ENCODE assay signal across 1 cellular context in the genomic region with DNA sequence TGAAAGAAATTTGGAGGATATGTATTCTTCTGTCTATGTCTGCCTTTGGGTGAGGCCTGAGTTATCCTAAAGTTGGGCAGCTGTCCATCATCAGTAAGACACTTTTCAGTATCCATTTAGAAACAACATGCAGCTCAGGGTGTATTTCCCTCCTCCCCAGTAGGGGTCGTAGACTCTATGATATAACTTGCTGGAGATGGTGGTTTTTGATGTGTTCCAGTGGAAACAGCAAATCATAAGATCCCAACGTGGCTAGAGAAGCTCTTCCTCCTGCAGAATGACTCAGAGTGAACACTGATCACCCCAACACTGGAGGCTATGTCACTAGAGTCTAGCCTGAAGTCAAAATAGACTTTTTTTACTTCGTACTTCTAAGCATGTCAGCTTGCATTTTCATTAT.
TF ChIP-seq lines count a peak whose summit lies in the region.

No MANE protein-coding gene starts in this region.

TF ChIP-seq in GM12878, 131 proteins besides CTCF, POLR2A, EP300 and RAD21 (continued from another document):
- TF ChIP-seq REST (IDR thresholded peaks at IDR 0.05; ENCODE audit: low read depth, low read length) (no peak), BACH1 (IDR thresholded peaks at IDR 0.05; ENCODE audit: borderline replicate concordance) (no peak), GABPA (IDR thresholded peaks at IDR 0.05; ENCODE audit: low read depth) (no peak), ZNF274 (IDR thresholded peaks at IDR 0.05; ENCODE audit: insufficient read depth, insufficient read length) (no peak), GATAD2B (conservative IDR thresholded peaks at IDR 0.05; ENCODE audit: low read depth) (no peak), YBX1 (IDR thresholded peaks at IDR 0.05) (no peak)
- TF ChIP-seq, protein P1, sequence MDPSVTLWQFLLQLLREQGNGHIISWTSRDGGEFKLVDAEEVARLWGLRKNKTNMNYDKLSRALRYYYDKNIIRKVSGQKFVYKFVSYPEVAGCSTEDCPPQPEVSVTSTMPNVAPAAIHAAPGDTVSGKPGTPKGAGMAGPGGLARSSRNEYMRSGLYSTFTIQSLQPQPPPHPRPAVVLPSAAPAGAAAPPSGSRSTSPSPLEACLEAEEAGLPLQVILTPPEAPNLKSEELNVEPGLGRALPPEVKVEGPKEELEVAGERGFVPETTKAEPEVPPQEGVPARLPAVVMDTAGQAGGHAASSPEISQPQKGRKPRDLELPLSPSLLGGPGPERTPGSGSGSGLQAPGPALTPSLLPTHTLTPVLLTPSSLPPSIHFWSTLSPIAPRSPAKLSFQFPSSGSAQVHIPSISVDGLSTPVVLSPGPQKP (IDR thresholded peaks at IDR 0.05; ENCODE audit: low read depth, low read length), result no peak
